In the genomic region with DNA sequence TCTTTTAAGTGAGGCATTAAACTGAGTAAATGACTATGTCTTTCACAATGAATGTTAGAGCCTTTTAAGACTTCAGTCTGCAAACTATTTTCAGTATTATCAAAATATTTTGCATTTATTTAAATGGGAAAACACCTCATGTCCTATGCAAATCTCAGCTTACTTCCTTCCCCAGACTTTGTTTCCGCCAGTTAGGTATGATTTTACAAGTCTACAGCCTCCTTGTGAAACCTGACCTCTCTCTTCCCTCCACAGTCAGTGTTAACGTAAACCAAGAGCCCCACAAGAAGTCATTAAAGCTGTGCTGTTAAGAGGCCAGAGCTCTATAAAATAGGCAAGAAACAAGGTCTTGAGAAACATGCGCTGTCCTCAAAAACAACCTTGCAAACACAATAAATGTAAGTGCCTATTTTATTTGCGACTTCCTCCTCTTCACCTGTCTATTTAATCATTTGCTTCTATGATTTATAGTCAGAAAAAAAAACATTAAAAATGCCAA, we compare ENCODE assay signal across 9 cellular contexts. TPM values are rescaled to one million over a fixed set of nuclear protein-coding genes. Genes with fewer than 3 reads are reported as not detected.
A peak's percentile ranks its signal among the peaks of the same experiment; 100 is the strongest.
DNase-seq lines count a peak whose midpoint lies in the region; ATAC-seq, FAIRE-seq and TF ChIP-seq lines count a peak whose summit lies in the region.
"Had no signal": no experiment of that assay in that cellular context is flagged by ENCODE, and none has a peak within 500 bp of the region (broad histone marks: within the 10 kb centered on the region; RNA-seq: fewer than 3 reads in every experiment).

No MANE protein-coding gene starts in this region.

- WGBS in transverse colon (ENCODE audit: low coverage in 1 of 2), 2 donors = 35 to 36% methylated on average over 4 of the region's 4 CpGs

- POLR2A ChIA-PET in Caco-2 (lab: Charles Lee) = no interaction called here

- H3K4me1 ChIP-seq in Caco-2 (peaks cover 4% of the 10 kb centered on the region; the same call in 1 of the 2 replicates), transverse colon (peaks cover 0 to 14% (median 6%) of the 10 kb centered on the region in 4 donors)

- H3K9me3 ChIP-seq in Caco-2 = no peaks in the 10 kb centered on the region
- H3K9me3 ChIP-seq in transverse colon = no peaks in the 10 kb centered on the region

- FAIRE-seq in HTR-8/SVneo (lab: Jason Lieb, UNC) = no peak

- no peak for TF ChIP-seq EP300 in transverse colon (IDR thresholded peaks at IDR 0.05; ENCODE audit: low read depth)

- ATAC-seq in GM21576 (IDR thresholded peaks at IDR 0.05; ENCODE audit: unreplicated experiment) = peak; percentile 98

- H3K27me3 Mint-ChIP-seq in glutamatergic neuron (ENCODE audit: unreplicated experiment) (peaks cover 5% of the 10 kb centered on the region), Caco-2 (ENCODE audit: insufficient read depth, unreplicated experiment) (no peaks in the 10 kb centered on the region)

- no peak for TF ChIP-seq POLR2A in transverse colon (IDR thresholded peaks at IDR 0.05)

- peaks cover 13% of the 10 kb centered on the region for H3K4me1 Mint-ChIP-seq in glutamatergic neuron (ENCODE audit: low read depth, unreplicated experiment)
- peaks cover 7% of the 10 kb centered on the region for H3K4me1 Mint-ChIP-seq in Caco-2 (ENCODE audit: low read depth, unreplicated experiment)

- DNase-seq in GM10266 (ENCODE audit: extremely low spot score) (peak; percentile 29), HTR-8/SVneo (ENCODE audit: insufficient read length, low spot score) (peak; percentile 48), glutamatergic neuron (no peak), Caco-2 (no peak), cerebellar nuclear complex (lab: John Stamatoyannopoulos, UW) (no peak), transverse colon (no peak)
- no peak for DNase-seq in stimulated activated CD4-positive, alpha-beta T cell treated with anti-CD3 and anti-CD28 coated beads, Interleukin-4, amount 100 ng/mL, for 24 hours
- DNase-seq: activated T-cell treated with anti-CD3 and anti-CD28 coated beads, Interleukin-2, amount 50 U/mL, for 1 hour had no signal

- CTCF ChIA-PET in Caco-2 (lab: Charles Lee) = no interaction called here

- no peaks in the 10 kb centered on the region for H3K36me3 Mint-ChIP-seq in glutamatergic neuron (ENCODE audit: unreplicated experiment)
- no peaks in the 10 kb centered on the region for H3K36me3 Mint-ChIP-seq in Caco-2 (ENCODE audit: insufficient read depth, unreplicated experiment)

- in situ Hi-C loops in transverse colon (cut with MboI; ENCODE audit: low pct_ligation_motif_present in 1 of 4, low pct_unique_long_range_greater_than_20kb in 1 of 4, low sequenced_read_pairs in 3 of 4) = no loop called here

- no peak overlapping the region for H3K27ac ChIP-seq in transverse colon

- no peak overlapping the region for H3K4me3 ChIP-seq in Caco-2 (ENCODE audit: low read depth, low read length)
- H3K4me3 ChIP-seq in transverse colon = no peak overlapping the region

- intact Hi-C loops in Caco-2 (cut with micrococcal nuclease; ENCODE audit: unreplicated experiment) (no loop called here), transverse colon (cut with DNase I; ENCODE audit: low total_unique reads) (no loop called here)

- H3K27ac Mint-ChIP-seq in glutamatergic neuron (ENCODE audit: unreplicated experiment) = peak overlapping the region; percentile 33
- H3K27ac Mint-ChIP-seq in Caco-2 (ENCODE audit: unreplicated experiment) = no peak overlapping the region

- peak overlapping the region; percentile 30 for H3K4me3 Mint-ChIP-seq in glutamatergic neuron (ENCODE audit: unreplicated experiment)
- H3K4me3 Mint-ChIP-seq in Caco-2 (ENCODE audit: unreplicated experiment) = no peak overlapping the region

- H3K9me3 Mint-ChIP-seq in glutamatergic neuron (ENCODE audit: unreplicated experiment) = no peaks in the 10 kb centered on the region
- H3K9me3 Mint-ChIP-seq in Caco-2 (ENCODE audit: unreplicated experiment) = no peaks in the 10 kb centered on the region

- TF ChIP-seq CTCF in GM10266 (IDR thresholded peaks at IDR 0.05; ENCODE audit: control insufficient read depth, insufficient read depth, low read depth, missing control alignments) (no peak), glutamatergic neuron (IDR thresholded peaks at IDR 0.05; ENCODE audit: partially characterized antibody, unreplicated experiment) (no peak), Caco-2 (IDR thresholded peaks at IDR 0.05; ENCODE audit: insufficient read depth in 1 of 2, low read depth in 1 of 2, low read length in 1 of 2, severe bottlenecking in 1 of 2, unreplicated experiment in 1 of 2) (no peak), transverse colon (IDR thresholded peaks at IDR 0.05) (no peak)

- H3K36me3 ChIP-seq in Caco-2 (ENCODE audit: control insufficient read depth, insufficient read depth, low read length) = no peaks in the 10 kb centered on the region
- no peaks in the 10 kb centered on the region for H3K36me3 ChIP-seq in transverse colon

- BruUV-seq in Caco-2 (replicated peaks; lab: Mats Ljungman, UMichigan) = no TSS peak

- H3K27me3 ChIP-seq in Caco-2 (replicated peaks; ENCODE audit: control insufficient read depth, insufficient read depth, low read length) = no peaks in the 10 kb centered on the region
- no peaks in the 10 kb centered on the region for H3K27me3 ChIP-seq in transverse colon

RNA-seq across cellular contexts. Expression of gene PRTG, which starts 48.3 kb away (rescaled TPM):
- 19.4 TPM for total RNA-seq in glutamatergic neuron (ENCODE audit: unreplicated experiment)
- total RNA-seq in Caco-2 (2022) = 39.1 and 40.2 TPM in 2 replicates
- total RNA-seq in transverse colon = under 1 TPM; 0.20 to 0.75 (median 0.66) TPM

Comparison
In these comparisons a context has a peak if more than half of its experiments do, and no peak if none do; other contexts are left out.
1. DNase-seq: peak in GM10266 (single experiment) and HTR-8/SVneo (single experiment); none in glutamatergic neuron (single experiment), Caco-2 (0 of 2), stimulated activated CD4-positive, alpha-beta T cell treated with anti-CD3 and anti-CD28 coated beads, Interleukin-4, amount 100 ng/mL, for 24 hours (single experiment), cerebellar nuclear complex (0 of 2) and transverse colon (single experiment).
2. RNA of gene PRTG, which starts 48.3 kb away (total RNA-seq): 39.1 to 40.2 TPM in Caco-2 and 19.4 TPM in glutamatergic neuron (single experiment); 0.20 to 0.75 TPM in transverse colon; every median in the first group is over 10 times any median in the second.